ENCODE assay signal across 8 cellular contexts in genomic region chr16:50368410-50369132, GRCh38. TPM values are rescaled to one million over a fixed set of nuclear protein-coding genes. Genes with fewer than 3 reads are reported as not detected.
A peak's percentile ranks its signal among the peaks of the same experiment; 100 is the strongest.
DNase-seq lines count a peak whose midpoint lies in the region; ATAC-seq and TF ChIP-seq lines count a peak whose summit lies in the region.

BRD7 (minus strand) TSS chr16:50368988; CDS start chr16:50368774, 214 bp downstream.

- H3K27me3 Mint-ChIP-seq in activated T-cell treated with anti-CD3 and anti-CD28 coated beads, Interleukin-2, amount 50 U/mL, for 72 hours (ENCODE audit: low read depth): peaks cover 5% of the 10 kb centered on the region
- H3K27me3 Mint-ChIP-seq in nephron progenitor cell (ENCODE audit: low read depth, poor library complexity): peaks cover 3% of the 10 kb centered on the region
- no peaks in the 10 kb centered on the region for H3K27me3 Mint-ChIP-seq in stimulated activated naive CD8-positive, alpha-beta T cell treated with anti-CD3 and anti-CD28 coated beads, Interleukin-15, Interleukin-2, amounts not matched to agents 100 ng/mL and 50 ng/mL, for 24 hours

- DNase-seq in BE2C: peak; percentile 76
- peak; percentile 63 to 82 for DNase-seq in activated T-cell treated with anti-CD3 and anti-CD28 coated beads, Interleukin-2, amount 50 U/mL, for 72 hours
- DNase-seq in fibroblast of pulmonary artery (ENCODE audit: low read depth): peak; percentile 50
- DNase-seq in nephron progenitor cell: peak; percentile 78

- TF ChIP-seq CTCF in BE2C (IDR thresholded peaks at IDR 0.05; ENCODE audit: low read depth, low read length) (peak; percentile 9; the same call in 1 of the 2 replicates), fibroblast of pulmonary artery (IDR thresholded peaks at IDR 0.05; ENCODE audit: low read length, missing control alignments) (no peak), nephron progenitor cell (IDR thresholded peaks at IDR 0.05) (no peak)

- H3K9me3 ChIP-seq in BE2C: no peaks in the 10 kb centered on the region

- ATAC-seq in GM19023 (IDR thresholded peaks at IDR 0.05; ENCODE audit: unreplicated experiment): peak; percentile 81
- peak; percentile 68 for ATAC-seq in HG03159 (IDR thresholded peaks at IDR 0.05; ENCODE audit: unreplicated experiment)
- peak; percentile 87 to 89 for ATAC-seq in activated T-cell treated with anti-CD3 and anti-CD28 coated beads, Interleukin-2, amount 50 U/mL, for 72 hours (replicated peaks in 1 of 2)

- no peaks in the 10 kb centered on the region for H3K27me3 ChIP-seq in BE2C

- H3K4me3 ChIP-seq in BE2C (ENCODE audit: low read depth, low read length) (peak within 1 kb of the TSS; percentile 87), fibroblast of pulmonary artery (replicated peaks; ENCODE audit: low read depth, low read length) (peak within 1 kb of the TSS; percentile 69)

- peaks cover 5% of the 10 kb centered on the region; the same call in 1 of the 2 replicates for H3K4me1 ChIP-seq in BE2C

- peaks cover 54% of the 10 kb centered on the region for H3K4me1 Mint-ChIP-seq in activated T-cell treated with anti-CD3 and anti-CD28 coated beads, Interleukin-2, amount 50 U/mL, for 72 hours (ENCODE audit: low read depth)
- peaks cover 53% of the 10 kb centered on the region for H3K4me1 Mint-ChIP-seq in nephron progenitor cell
- peaks cover 46% of the 10 kb centered on the region for H3K4me1 Mint-ChIP-seq in stimulated activated naive CD8-positive, alpha-beta T cell treated with anti-CD3 and anti-CD28 coated beads, Interleukin-15, Interleukin-2, amounts not matched to agents 100 ng/mL and 50 ng/mL, for 24 hours (ENCODE audit: low read depth)

- peak within 1 kb of the TSS; percentile 99 for H3K27ac Mint-ChIP-seq in activated T-cell treated with anti-CD3 and anti-CD28 coated beads, Interleukin-2, amount 50 U/mL, for 72 hours
- H3K27ac Mint-ChIP-seq in nephron progenitor cell: peak within 1 kb of the TSS; percentile 79
- H3K27ac Mint-ChIP-seq in stimulated activated naive CD8-positive, alpha-beta T cell treated with anti-CD3 and anti-CD28 coated beads, Interleukin-15, Interleukin-2, amounts not matched to agents 100 ng/mL and 50 ng/mL, for 24 hours: peak within 1 kb of the TSS; percentile 88

- H3K36me3 Mint-ChIP-seq in activated T-cell treated with anti-CD3 and anti-CD28 coated beads, Interleukin-2, amount 50 U/mL, for 72 hours (ENCODE audit: insufficient read depth in 2 of 2): peaks cover 7 to 18% of the 10 kb centered on the region in 2 donors
- H3K36me3 Mint-ChIP-seq in nephron progenitor cell (ENCODE audit: low read depth): peaks cover 20% of the 10 kb centered on the region
- peaks cover 35% of the 10 kb centered on the region for H3K36me3 Mint-ChIP-seq in stimulated activated naive CD8-positive, alpha-beta T cell treated with anti-CD3 and anti-CD28 coated beads, Interleukin-15, Interleukin-2, amounts not matched to agents 100 ng/mL and 50 ng/mL, for 24 hours (ENCODE audit: low read depth)

- no peaks in the 10 kb centered on the region for H3K9me3 Mint-ChIP-seq in activated T-cell treated with anti-CD3 and anti-CD28 coated beads, Interleukin-2, amount 50 U/mL, for 72 hours
- H3K9me3 Mint-ChIP-seq in nephron progenitor cell: no peaks in the 10 kb centered on the region
- no peaks in the 10 kb centered on the region for H3K9me3 Mint-ChIP-seq in stimulated activated naive CD8-positive, alpha-beta T cell treated with anti-CD3 and anti-CD28 coated beads, Interleukin-15, Interleukin-2, amounts not matched to agents 100 ng/mL and 50 ng/mL, for 24 hours

- peaks cover 16% of the 10 kb centered on the region for H3K36me3 ChIP-seq in BE2C

- H3K4me3 Mint-ChIP-seq in activated T-cell treated with anti-CD3 and anti-CD28 coated beads, Interleukin-2, amount 50 U/mL, for 72 hours: peak within 1 kb of the TSS; percentile 96 to 97
- H3K4me3 Mint-ChIP-seq in nephron progenitor cell: peak within 1 kb of the TSS; percentile 95
- peak within 1 kb of the TSS; percentile 96 for H3K4me3 Mint-ChIP-seq in stimulated activated naive CD8-positive, alpha-beta T cell treated with anti-CD3 and anti-CD28 coated beads, Interleukin-15, Interleukin-2, amounts not matched to agents 100 ng/mL and 50 ng/mL, for 24 hours

TF ChIP-seq in PFSK-1, 5 proteins besides CTCF, POLR2A, EP300 and RAD21:
- peak; percentile 61; the same call in 1 of the 2 replicates for TF ChIP-seq TAF1 (IDR thresholded peaks at IDR 0.05; ENCODE audit: borderline replicate concordance, insufficient read depth, low read length)
- TF ChIP-seq REST (IDR thresholded peaks at IDR 0.05; ENCODE audit: insufficient read depth in 1 of 2, low read depth in 2 of 2, low read length in 2 of 2): no peak
- no peak for TF ChIP-seq SIN3A (IDR thresholded peaks at IDR 0.05; ENCODE audit: borderline replicate concordance, insufficient read depth, low read length)

RNA-seq across cellular contexts. Expression of gene BRD7, which starts in this region (rescaled TPM):
- polyA plus RNA-seq in BE2C (2012; ENCODE audit: insufficient read depth, insufficient read length, low read depth): 57.9 TPM
- 25.3 TPM for polyA plus RNA-seq in PFSK-1 (2012; ENCODE audit: insufficient read length, low read depth)
- 10 to 100 TPM; 74.8 to 84.2 TPM for total RNA-seq in activated T-cell treated with anti-CD3 and anti-CD28 coated beads, Interleukin-2, amount 50 U/mL, for 72 hours

Comparison
In these comparisons a context has a peak if more than half of its experiments do, and no peak if none do; other contexts are left out.
1. Peak in every context shown above with its lines: DNase-seq, ATAC-seq and H3K4me3 ChIP-seq.